Comparison of ENCODE assay signal across 8 cellular contexts in the genomic region with DNA sequence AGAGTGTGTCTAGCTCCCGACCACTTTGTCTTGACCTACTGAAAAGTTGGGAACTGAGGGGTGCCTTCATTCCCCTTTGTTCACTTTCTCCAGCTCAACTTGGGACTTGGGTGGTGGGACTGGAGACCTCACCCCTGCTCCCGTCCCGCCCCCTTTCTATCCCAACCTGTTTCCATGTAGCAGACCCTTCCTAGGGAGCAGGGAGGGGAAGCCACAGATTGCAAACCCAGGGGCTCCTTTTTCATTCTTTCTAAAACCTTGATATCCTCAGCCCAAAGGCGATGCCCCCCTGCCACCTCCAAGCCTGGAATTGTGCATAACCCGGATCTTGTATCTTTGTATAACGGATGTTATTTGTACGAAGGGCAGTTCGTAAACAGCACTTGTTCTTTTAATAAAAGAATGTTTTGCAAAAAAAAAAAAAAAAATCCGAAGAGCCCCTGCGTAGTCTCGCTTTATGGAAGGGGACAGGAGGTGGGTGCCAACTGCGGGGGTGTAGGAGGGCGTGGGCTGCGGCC. TPM values are rescaled to one million over a fixed set of nuclear protein-coding genes. Genes with fewer than 3 reads are reported as not detected.
DNase-seq lines count a peak whose midpoint lies in the region; ATAC-seq and TF ChIP-seq lines count a peak whose summit lies in the region.

No MANE protein-coding gene starts in this region.

- intact Hi-C loops in right cardiac atrium (cut with DNase I), result no loop called here

- TF ChIP-seq CTCF in WTC11 (IDR thresholded peaks at IDR 0.05), result no peak

- H3K27ac ChIP-seq in right cardiac atrium (ENCODE audit: low read length) (peak overlapping the region; percentile 36), skin epidermis (peak overlapping the region in 20 of 21 experiments; percentile 70 to 95 (median 85))

- CTCF ChIA-PET in WTC11 (lab: Charles Lee), result interaction anchor here (0.6 to 2.2 kb wide), 6 partner anchors 11 to 220 kb away, joined by 3 to 6 read pairs (median 4); no protein-coding TSS in a partner anchor

- peaks cover 35% of the 10 kb centered on the region for H3K4me1 Mint-ChIP-seq in WTC11

- H3K4me3 ChIP-seq in H7 (ENCODE audit: insufficient read depth, low read depth, low read length), result peak overlapping the region; percentile 75
- peak overlapping the region; percentile 60 for H3K4me3 ChIP-seq in right cardiac atrium (ENCODE audit: low read length)
- H3K4me3 ChIP-seq in skin epidermis, result peak overlapping the region; percentile 34 to 72 (median 60)

- H3K27me3 Mint-ChIP-seq in WTC11 (ENCODE audit: low read depth), result peaks cover 23% of the 10 kb centered on the region

- H3K4me3 Mint-ChIP-seq in WTC11, result peak overlapping the region; percentile 69

- no peaks in the 10 kb centered on the region for H3K9me3 Mint-ChIP-seq in WTC11

- POLR2A ChIA-PET in WTC11 (lab: Charles Lee), result no interaction called here

- H3K9me3 ChIP-seq in right cardiac atrium (ENCODE audit: control insufficient read depth, low read length), result no peaks in the 10 kb centered on the region

- H3K27me3 ChIP-seq in H7 (ENCODE audit: control insufficient read depth, insufficient read depth, low read length) (peaks cover 10% of the 10 kb centered on the region), right cardiac atrium (ENCODE audit: control insufficient read depth, insufficient read depth) (no peaks in the 10 kb centered on the region)

- ATAC-seq in WTC11 (no peak), right cardiac atrium (no peak), GM21381 (IDR thresholded peaks at IDR 0.05; ENCODE audit: unreplicated experiment) (no peak)

- H3K36me3 Mint-ChIP-seq in WTC11, result peaks cover 2% of the 10 kb centered on the region; the same call in 1 of the 2 replicates

- H3K4me1 ChIP-seq in right cardiac atrium (ENCODE audit: control insufficient read depth, insufficient read depth, low read length), result peaks cover 2% of the 10 kb centered on the region

- 22% methylated on average over 14 of the region's 14 CpGs for WGBS in right cardiac atrium

- H3K27ac Mint-ChIP-seq in WTC11, result no peak overlapping the region

- peaks cover 2% of the 10 kb centered on the region for H3K36me3 ChIP-seq in H7 (replicated peaks; ENCODE audit: control insufficient read depth, insufficient read depth, low read length)

- no peak for DNase-seq in H7
- no peak for DNase-seq in WTC11 (ENCODE audit: low spot score)
- DNase-seq in right cardiac atrium, result no peak
- no peak for DNase-seq in T-helper 9 cell
- no peak for DNase-seq in NCI-H2171 (lab: John Stamatoyannopoulos, UW)
- DNase-seq in GOT3 (lab: John Stamatoyannopoulos, UW), result no peak

TF ChIP-seq in WTC11, 78 proteins besides CTCF, POLR2A, EP300 and RAD21:
- TF ChIP-seq GTF2I (CRISPR knock-in tag; conservative IDR thresholded peaks at IDR 0.05) (no peak), STAT6 (CRISPR knock-in tag; conservative IDR thresholded peaks at IDR 0.05; ENCODE audit: low read depth) (0 out of 2 replicates have a peak, but pooled peaks have one; percentile 3)

RNA-seq across cellular contexts. Expression of gene CISD3, which starts 0.7 kb away (rescaled TPM):
- 2.9 TPM in 2 replicates for total RNA-seq in H7 (2014; rRNA removed; shearing (Covaris generic))
- total RNA-seq in WTC11 (2021) (12.1 to 15.7 TPM (median 15.6 TPM) in 3 replicates), right cardiac atrium (10 to 100 TPM; 43.7 to 74.6 (median 67.9) TPM)
- 78.1 TPM for polyA plus RNA-seq in right cardiac atrium

RNA-seq across cellular contexts. Expression of gene PCGF2, which starts 18.7 kb away (rescaled TPM):
- 19.3 and 27.0 TPM in 2 replicates for total RNA-seq in H7 (2014; rRNA removed; shearing (Covaris generic))
- total RNA-seq in WTC11 (2021) (102 to 111 TPM (median 104 TPM) in 3 replicates), right cardiac atrium (10 to 100 TPM; 28.2 to 48.4 (median 34.7) TPM)
- polyA plus RNA-seq in right cardiac atrium, result 34.3 TPM

RNA-seq across cellular contexts. Expression of gene PSMB3, which starts 23.1 kb away (rescaled TPM):
- total RNA-seq in H7 (2014; rRNA removed; shearing (Covaris generic)), result 514 and 530 TPM in 2 replicates
- total RNA-seq in WTC11 (2021) (266 to 273 TPM (median 266 TPM) in 3 replicates), right cardiac atrium (100 to 1,000 TPM; 134 to 167 (median 146) TPM)
- polyA plus RNA-seq in right cardiac atrium, result 247 TPM

RNA-seq across cellular contexts. Expression of gene MLLT6, which starts 24.4 kb away (rescaled TPM):
- total RNA-seq in H7 (2014; rRNA removed; shearing (Covaris generic)), result 17.8 and 22.1 TPM in 2 replicates
- total RNA-seq in WTC11 (2021) (34.4 to 48.0 TPM (median 36.6 TPM) in 3 replicates), right cardiac atrium (100 to 1,000 TPM in 2 of 4 donors, 10 to 100 TPM in 2; 80.7 to 108 (median 94.2) TPM)
- polyA plus RNA-seq in right cardiac atrium, result 81.2 TPM

RNA-seq across cellular contexts. Expression of gene EPOP, which starts 54.7 kb away (rescaled TPM):
- 6.1 and 6.2 TPM in 2 replicates for total RNA-seq in H7 (2014; rRNA removed; shearing (Covaris generic))
- total RNA-seq in WTC11 (2021), result 8.7 to 12.3 TPM (median 9.0 TPM) in 3 replicates
- total RNA-seq in right cardiac atrium, result 1 to 10 TPM in 3 of 4 donors, under 1 TPM in 1; 0.91 to 2.9 (median 1.7) TPM
- polyA plus RNA-seq in right cardiac atrium, result 2.1 TPM
